15 cellular contexts compared by ENCODE assay signal in genomic region chr6:16850332-16851022, GRCh38.
DNase-seq lines count a peak whose midpoint lies in the region.
"Had no signal": no experiment of that assay in that cellular context is flagged by ENCODE, and none has a peak within 500 bp of the region (broad histone marks: within the 10 kb centered on the region; RNA-seq: fewer than 3 reads in every experiment).

No MANE protein-coding gene starts in this region.

- DNase-seq in M059J (ENCODE audit: low read depth) (peak; percentile 85), SJCRH30 (peak in 1 of 2 experiments; percentile 4), NCI-H2107 (lab: John Stamatoyannopoulos, UW) (no peak), NCI-H510A (lab: John Stamatoyannopoulos, UW) (no peak)
- no peak for DNase-seq in activated effector memory CD4-positive, alpha-beta T cell treated with anti-CD3 and anti-CD28 coated beads, Interleukin-2, amount 50 U/mL, for 16 hours
- DNase-seq in activated CD4-positive, alpha-beta T cell treated with anti-CD3 and anti-CD28 coated beads for 4 hours, result no peak
- DNase-seq: activated CD4-positive, alpha-beta T cell treated with anti-CD3 and anti-CD28 coated beads, Interleukin-2, amount 50 U/mL, for 4 hours; DMS79; foreskin keratinocyte; immature natural killer cell; NCI-H2171; stimulated activated CD4-positive, alpha-beta T cell treated with anti-CD3 and anti-CD28 coated beads, Interleukin-1b, Interleukin-23, amount 100 ng/mL, for 48 hours had no signal

- H3K9ac ChIP-seq in BLaER1 treated with 17β-estradiol and CSF1 and Interleukin-3, amounts not matched to agents 10 nM and 100 nM, result peak overlapping the region in 1 of 11 experiments; percentile 31; a peak in 2 of 22 replicates

- 67 to 82% methylated on average over 5 to 6 of the region's 7 CpGs for WGBS in mesodermal cell (ENCODE audit: insufficient coverage in 2 of 2), 2 experiments

- H3K4me3 ChIP-seq in BLaER1 treated with 17β-estradiol and CSF1 and Interleukin-3, amounts not matched to agents 10 nM and 100 nM, result no peak overlapping the region; a peak in 1 of 20 replicates
- H3K4me3 ChIP-seq in SJCRH30, result peak overlapping the region; percentile 53
- no peak overlapping the region for H3K4me3 ChIP-seq in mesodermal cell (ENCODE audit: extremely low read depth, insufficient read depth, low read length, poor library complexity, severe bottlenecking)
- H3K4me3 ChIP-seq: ascending aorta had no signal

- H3K36me3 ChIP-seq in BLaER1 treated with 17β-estradiol and CSF1 and Interleukin-3, amounts not matched to agents 10 nM and 100 nM, result no peaks in the 10 kb centered on the region
- no peaks in the 10 kb centered on the region for H3K36me3 ChIP-seq in SJCRH30
- H3K36me3 ChIP-seq in mesodermal cell (ENCODE audit: control insufficient read depth, insufficient read depth, low read length), result no peaks in the 10 kb centered on the region
- H3K36me3 ChIP-seq: ascending aorta had no signal

- H3K4me1 ChIP-seq in BLaER1 treated with 17β-estradiol and CSF1 and Interleukin-3, amounts not matched to agents 10 nM and 100 nM, result peaks cover 0 to 56% (median 29%) of the 10 kb centered on the region in 10 experiments; a peak in 14 of 20 replicates
- H3K4me1 ChIP-seq in SJCRH30, result peaks cover 13% of the 10 kb centered on the region
- H3K4me1 ChIP-seq in mesodermal cell (ENCODE audit: control insufficient read depth, insufficient read depth, low read length, poor library complexity, severe bottlenecking), result peaks cover 33% of the 10 kb centered on the region
- H3K4me1 ChIP-seq: ascending aorta had no signal

- H3K4me2 ChIP-seq in BLaER1 treated with 17β-estradiol and CSF1 and Interleukin-3, amounts not matched to agents 10 nM and 100 nM, result peak overlapping the region in 9 of 11 experiments; percentile 12 to 88 (median 61); a peak in 15 of 22 replicates

- H3K27ac ChIP-seq in BLaER1 treated with 17β-estradiol and CSF1 and Interleukin-3, amounts not matched to agents 10 nM and 100 nM, result peak overlapping the region in 3 of 11 experiments; percentile 27 to 71 (median 63); a peak in 4 of 22 replicates
- peak overlapping the region; percentile 79 for H3K27ac ChIP-seq in SJCRH30
- peak overlapping the region; percentile 83 for H3K27ac ChIP-seq in mesodermal cell (ENCODE audit: low read depth, low read length, severe bottlenecking)
- H3K27ac ChIP-seq: ascending aorta, foreskin keratinocyte had no signal

- no peaks in the 10 kb centered on the region for H4K20me1 ChIP-seq in BLaER1 treated with 17β-estradiol and CSF1 and Interleukin-3, amounts not matched to agents 10 nM and 100 nM

- no peaks in the 10 kb centered on the region for H3K9me3 ChIP-seq in BLaER1 treated with 17β-estradiol and CSF1 and Interleukin-3, amounts not matched to agents 10 nM and 100 nM (replicated peaks in 1 of 11)
- H3K9me3 ChIP-seq in SJCRH30 (replicated peaks) (no peaks in the 10 kb centered on the region), mesodermal cell (ENCODE audit: control insufficient read depth, low read length) (no peaks in the 10 kb centered on the region)
- H3K9me3 ChIP-seq: ascending aorta had no signal

- no peaks in the 10 kb centered on the region for H3K27me3 ChIP-seq in BLaER1 treated with 17β-estradiol and CSF1 and Interleukin-3, amounts not matched to agents 10 nM and 100 nM
- no peaks in the 10 kb centered on the region for H3K27me3 ChIP-seq in SJCRH30
- H3K27me3 ChIP-seq: ascending aorta, foreskin keratinocyte had no signal
